In genomic region chr18:22166070-22166972, GRCh38 we compare ENCODE assay signal across 12 cellular contexts. TPM values are rescaled to one million over a fixed set of nuclear protein-coding genes. Genes with fewer than 3 reads are reported as not detected.
A peak's percentile ranks its signal among the peaks of the same experiment; 100 is the strongest.
DNase-seq lines count a peak whose midpoint lies in the region; ATAC-seq, FAIRE-seq and TF ChIP-seq lines count a peak whose summit lies in the region.
"Had no signal": no experiment of that assay in that cellular context is flagged by ENCODE, and none has a peak within 500 bp of the region (broad histone marks: within the 10 kb centered on the region; RNA-seq: fewer than 3 reads in every experiment).

No MANE protein-coding gene starts in this region.

- peak overlapping the region in 3 of 4 donors; percentile 1 to 97 (median 77) for H3K4me3 ChIP-seq in adrenal gland
- peak overlapping the region; percentile 37 for H3K4me3 ChIP-seq in iPS-15b (ENCODE audit: low read depth, low read length)
- H3K4me3 ChIP-seq in pancreas: peak overlapping the region; percentile 69 to 90 (median 80)

- H3K4me1 ChIP-seq in adrenal gland (replicated peaks in 1 of 2) (peaks cover 13 to 15% of the 10 kb centered on the region in 2 donors), iPS-15b (ENCODE audit: control insufficient read depth, insufficient read depth, low read length) (peaks cover 4% of the 10 kb centered on the region), pancreas (peaks cover 0 to 8% (median 0%) of the 10 kb centered on the region in 3 donors)

- intact Hi-C loops in adrenal gland (cut with DNase I): loop anchor here (5.0 to 10.0 kb wide), 4 partner anchors 62 to 252 kb away; no protein-coding TSS in a partner anchor
- intact Hi-C loops in pancreas (cut with DNase I): loop anchor here in 2 of 3 donors (5.0 to 10.0 kb wide), 4 partner anchors 62 to 162 kb away; no protein-coding TSS in a partner anchor

- ATAC-seq in pancreas: peak; percentile 6 to 36 (median 20)
- no peak for ATAC-seq in HG02973 (IDR thresholded peaks at IDR 0.05; ENCODE audit: unreplicated experiment)
- ATAC-seq in GM21526 (IDR thresholded peaks at IDR 0.05; ENCODE audit: low FRiP score, unreplicated experiment): no peak
- ATAC-seq: T-cell had no signal

- no peaks in the 10 kb centered on the region for H3K27me3 ChIP-seq in adrenal gland
- H3K27me3 ChIP-seq in iPS-15b (ENCODE audit: control insufficient read depth, insufficient read depth, low read length): peaks cover 92% of the 10 kb centered on the region
- no peaks in the 10 kb centered on the region for H3K27me3 ChIP-seq in pancreas

- H3K36me3 ChIP-seq in adrenal gland (replicated peaks in 1 of 2) (peaks cover 0 to 7% of the 10 kb centered on the region in 2 donors), iPS-15b (ENCODE audit: control insufficient read depth, insufficient read depth, low read length) (no peaks in the 10 kb centered on the region), pancreas (peaks cover 0 to 2% (median 0%) of the 10 kb centered on the region in 3 donors)

- FAIRE-seq in pancreas (lab: Jason Lieb, UNC): no peak

- 3 to 7% (median 5%) methylated on average over 43 to 46 of the region's 46 CpGs for WGBS in adrenal gland, 4 donors
- 2 to 3% methylated on average over 46 of the region's 46 CpGs for WGBS in pancreas, 2 donors

- peak; percentile 65 to 81 for TF ChIP-seq POLR2A in adrenal gland (IDR thresholded peaks at IDR 0.05)

- no peak overlapping the region for H3K9ac ChIP-seq in iPS-15b (ENCODE audit: low read depth, low read length)

- no peak for TF ChIP-seq CTCF in adrenal gland (IDR thresholded peaks at IDR 0.05)
- TF ChIP-seq CTCF in pancreas (IDR thresholded peaks at IDR 0.05): no peak

- H3K27ac ChIP-seq in adrenal gland (peak overlapping the region; percentile 67 to 99 (median 97)), pancreas (peak overlapping the region; percentile 87 to 99 (median 96))

- no peaks in the 10 kb centered on the region for H3K9me3 ChIP-seq in adrenal gland (replicated peaks in 1 of 3)
- H3K9me3 ChIP-seq in iPS-15b (ENCODE audit: control insufficient read depth, insufficient read depth, low read length): no peaks in the 10 kb centered on the region
- H3K9me3 ChIP-seq in pancreas: no peaks in the 10 kb centered on the region

- DNase-seq in ELR (ENCODE audit: low read depth) (peak; percentile 4), adrenal gland (peak; percentile 78 to 90 (median 88)), pancreas (peak; percentile 74 to 85 (median 82)), A172 (ENCODE audit: low spot score) (no peak), nucleus accumbens (lab: John Stamatoyannopoulos, UW) (no peak)
- DNase-seq: NCI-H446 treated with DMSO at 0.1 percent for 48 hours; stimulated activated naive CD4-positive, alpha-beta T cell; T-cell had no signal

RNA-seq across cellular contexts. Expression of gene GATA6, which starts 3.1 kb away (rescaled TPM):
- total RNA-seq in adrenal gland: 100 to 1,000 TPM; 118 to 222 (median 141) TPM
- 10 to 100 TPM; 31.3 to 55.7 (median 48.2) TPM for polyA plus RNA-seq in adrenal gland
- total RNA-seq in pancreas: 10 to 100 TPM; 18.8 to 36.4 (median 24.9) TPM
- polyA plus RNA-seq in pancreas: 10 to 100 TPM; 15.4 to 20.1 TPM
- total RNA-seq in A172 (2014; rRNA removed; shearing (Covaris generic)): 3.9 and 4.3 TPM in 2 replicates
- polyA plus RNA-seq: IgD-negative memory B cell had no signal

Comparison
In these comparisons a context has a peak if more than half of its experiments do, and no peak if none do; other contexts are left out.
1. DNase-seq: peak in ELR (single experiment), adrenal gland (7 of 7) and pancreas (6 of 6); none in A172 (single experiment) and nucleus accumbens (0 of 56).
2. ATAC-seq: peak in pancreas (4 of 4); none in HG02973 (single experiment) and GM21526 (single experiment).
3. Peak in every context shown above with its lines, with median percentiles within 50 percentile points of each other: H3K4me3 ChIP-seq.